Comparison of ENCODE assay signal across 8 cellular contexts in genomic region chr9:121499427-121500164, GRCh38. TPM values are rescaled to one million over a fixed set of nuclear protein-coding genes. Genes with fewer than 3 reads are reported as not detected.
DNase-seq lines count a peak whose midpoint lies in the region; FAIRE-seq and TF ChIP-seq lines count a peak whose summit lies in the region.

Gene GGTA1 (minus strand): TSS chr9:121499844. CDS start chr9:121467922, 31,922 bp downstream.

- DNase-seq in AG04450 (ENCODE audit: low read depth, low spot score) (no peak), GM12892 (ENCODE audit: insufficient read length) (peak; percentile 35), OCI-M1 (lab: John Stamatoyannopoulos, UW) (peak; percentile 41), kidney epithelial cell (ENCODE audit: low read depth) (no peak), spleen (peak; percentile 90), MV-4-11 (lab: John Stamatoyannopoulos, UW) (no peak), inferior parietal cortex (ENCODE audit: extremely low spot score) (no peak)

- H3K9me3 ChIP-seq in AG04450 (ENCODE audit: control insufficient read depth, insufficient read depth, low read length) (no peaks in the 10 kb centered on the region; the same call in 1 of the 2 replicates), spleen (peaks cover 0 to 8% (median 2%) of the 10 kb centered on the region in 8 donors)

- H3K27ac ChIP-seq in AG04450 (ENCODE audit: low read depth, low read length) (no peak within 1 kb of the TSS), cingulate gyrus (ENCODE audit: low read depth, low read length) (peak within 1 kb of the TSS; percentile 83), spleen (peak within 1 kb of the TSS; percentile 63 to 88 (median 84))

- 1 to 6% (median 1%) methylated on average over 38 to 72 of the region's 72 CpGs for WGBS in spleen, 5 donors

- POLR2A ChIA-PET in AG04450 (lab: Yijun Ruan, JAX): interaction anchor here (1.0 kb wide), 1 partner anchor 30 kb away, joined by 3 read pairs; no protein-coding TSS in a partner anchor

- no peak for TF ChIP-seq POLR2A in GM12892 (IDR thresholded peaks at IDR 0.05; ENCODE audit: low read depth, low read length)
- TF ChIP-seq POLR2A in spleen (IDR thresholded peaks at IDR 0.05): no peak

- H3K27me3 ChIP-seq in AG04450 (ENCODE audit: control insufficient read depth, insufficient read depth, low read length): peaks cover 57% of the 10 kb centered on the region
- peaks cover 29% of the 10 kb centered on the region for H3K27me3 ChIP-seq in kidney epithelial cell (ENCODE audit: control insufficient read depth, insufficient read depth, low read length)
- peaks cover 0 to 70% (median 23%) of the 10 kb centered on the region in 7 donors for H3K27me3 ChIP-seq in spleen (replicated peaks in 1 of 7)

- CTCF ChIA-PET in AG04450 (lab: Charles Lee): interaction anchor here (0.6 to 1.1 kb wide), 6 partner anchors 14 to 303 kb away, joined by 3 to 9 read pairs (median 3); no protein-coding TSS in a partner anchor

- TF ChIP-seq CTCF in AG04450 (IDR thresholded peaks at IDR 0.05; ENCODE audit: low read depth, low read length): no peak
- TF ChIP-seq CTCF in kidney epithelial cell (IDR thresholded peaks at IDR 0.05; ENCODE audit: insufficient read depth, low read length, poor library complexity, severe bottlenecking): no peak
- no peak for TF ChIP-seq CTCF in spleen (IDR thresholded peaks at IDR 0.05 in 8 of 11, conservative IDR thresholded peaks at IDR 0.05 in 3 of 11)

- FAIRE-seq in GM12892 (lab: Jason Lieb, UNC): no peak

- peaks cover 21 to 48% (median 33%) of the 10 kb centered on the region in 6 donors for H3K4me1 ChIP-seq in spleen

- H3K36me3 ChIP-seq in kidney epithelial cell (ENCODE audit: control insufficient read depth, insufficient read depth, low read length) (no peaks in the 10 kb centered on the region), spleen (no peaks in the 10 kb centered on the region)

- intact Hi-C loops in spleen (cut with DNase I; ENCODE audit: low total_unique reads): loop anchor here (5.0 kb wide), 1 partner anchor 37 kb away; no protein-coding TSS in a partner anchor

- H3K4me3 ChIP-seq in AG04450 (ENCODE audit: low read depth, low read length) (peak within 1 kb of the TSS; percentile 52), kidney epithelial cell (ENCODE audit: low read depth, low read length) (peak within 1 kb of the TSS; percentile 28), spleen (peak within 1 kb of the TSS; percentile 40 to 72 (median 50))

RNA-seq across cellular contexts. Expression of gene GGTA1, which starts in this region (rescaled TPM):
- polyA plus RNA-seq in AG04450 (2011; rRNA removed) (not detected in 2 replicates), spleen (10 to 100 TPM; 11.2 to 14.6 (median 13.1) TPM)
- not detected in 2 replicates for polyA minus RNA-seq in AG04450 (2011; rRNA and poly(A)+ RNA removed)
- not detected for polyA plus RNA-seq in GM12892 (2012; ENCODE audit: missing spikeins)
- total RNA-seq in kidney epithelial cell (not detected in 2 replicates), spleen (10 to 100 TPM; 12.5 to 44.9 (median 36.7) TPM)

Comparison
In these comparisons a context has a peak if more than half of its experiments do, and no peak if none do; other contexts are left out.
1. RNA of gene GGTA1 (total RNA-seq): 12.5 to 44.9 TPM in spleen; not detected in kidney epithelial cell; every median in the first group is over 10 times any median in the second.
2. RNA of gene GGTA1 (polyA plus RNA-seq): 11.2 to 14.6 TPM in spleen; not detected in AG04450; every median in the first group is over 10 times any median in the second.
3. DNase-seq: peak in GM12892 (single experiment), OCI-M1 (single experiment) and spleen (single experiment); none in AG04450 (single experiment), kidney epithelial cell (single experiment), MV-4-11 (single experiment) and inferior parietal cortex (single experiment).
4. Peak in every context shown above with its lines, with median percentiles within 50 percentile points of each other: H3K4me3 ChIP-seq.